Comparison of ENCODE assay signal across 8 cellular contexts in genomic region chr2:196926562-196927317, GRCh38. TPM values are rescaled to one million over a fixed set of nuclear protein-coding genes. Genes with fewer than 3 reads are reported as not detected.
DNase-seq lines count a peak whose midpoint lies in the region; ATAC-seq and TF ChIP-seq lines count a peak whose summit lies in the region.

Gene PGAP1, minus strand, starts transcription at chr2:196926707. Its CDS starts 91 bp downstream, at chr2:196926616.

- H3K36me3 ChIP-seq in ascending aorta (no peaks in the 10 kb centered on the region), rectal smooth muscle tissue (ENCODE audit: control insufficient read depth, insufficient read depth, low read length) (no peaks in the 10 kb centered on the region), aorta (ENCODE audit: control insufficient read depth in 1 of 2, insufficient read depth in 2 of 2, low read length in 1 of 2) (no peaks in the 10 kb centered on the region)

- DNase-seq in NCI-H1694 treated with DMSO at 0.1 percent for 48 hours (lab: John Stamatoyannopoulos, UW) (peak; percentile 95), T-helper 2 cell (peak; percentile 67 to 91 (median 76)), ascending aorta (ENCODE audit: low spot score in 2 of 2) (peak; percentile 55 to 94), hepatic stellate cell (ENCODE audit: low spot score) (peak; percentile 89), aorta (peak; percentile 92 to 97)

- no peak for TF ChIP-seq CTCF in ascending aorta (IDR thresholded peaks at IDR 0.05)

- no peaks in the 10 kb centered on the region for H3K27me3 ChIP-seq in ascending aorta
- no peaks in the 10 kb centered on the region for H3K27me3 ChIP-seq in rectal smooth muscle tissue (ENCODE audit: control insufficient read depth, insufficient read depth, low read length)
- no peaks in the 10 kb centered on the region for H3K27me3 ChIP-seq in aorta (ENCODE audit: control insufficient read depth in 1 of 2, insufficient read depth in 2 of 2, low read length in 1 of 2)

- ATAC-seq in GM18502 (IDR thresholded peaks at IDR 0.05; ENCODE audit: poor library complexity, unreplicated experiment): peak; percentile 91
- ATAC-seq in HG02938 (IDR thresholded peaks at IDR 0.05; ENCODE audit: unreplicated experiment): peak; percentile 76
- ATAC-seq in aorta (ENCODE audit: low FRiP score): peak; percentile 99

- H3K27ac ChIP-seq in ascending aorta (peak within 1 kb of the TSS; percentile 84 to 89), rectal smooth muscle tissue (ENCODE audit: low read depth, low read length) (peak within 1 kb of the TSS; percentile 78), aorta (ENCODE audit: low read depth in 1 of 2, low read length in 2 of 2) (peak within 1 kb of the TSS in 1 of 2 donors; percentile 34)

- H3K4me3 ChIP-seq in ascending aorta (peak within 1 kb of the TSS; percentile 85), rectal smooth muscle tissue (ENCODE audit: low read length) (peak within 1 kb of the TSS; percentile 97), aorta (ENCODE audit: low read length in 2 of 2) (peak within 1 kb of the TSS; percentile 63 to 76)

- peak within 1 kb of the TSS; percentile 92 for H3K9ac ChIP-seq in rectal smooth muscle tissue (ENCODE audit: low read length)

- H3K9me3 ChIP-seq in ascending aorta (no peaks in the 10 kb centered on the region), aorta (ENCODE audit: control insufficient read depth, low read length) (no peaks in the 10 kb centered on the region)

- peaks cover 0 to 4% of the 10 kb centered on the region in 2 donors for H3K4me1 ChIP-seq in ascending aorta
- peaks cover 5% of the 10 kb centered on the region for H3K4me1 ChIP-seq in rectal smooth muscle tissue (ENCODE audit: control insufficient read depth, insufficient read depth, low read length)
- no peaks in the 10 kb centered on the region for H3K4me1 ChIP-seq in aorta (ENCODE audit: control insufficient read depth in 1 of 2, insufficient read depth in 2 of 2, low read length in 2 of 2)

- intact Hi-C loops in ascending aorta (cut with DNase I) (loop anchor here (2.0 to 10.0 kb wide), 6 partner anchors 61 to 748 kb away; partner anchors contain the start of genes ANKRD44, CCDC150 and RFTN2), aorta (cut with DNase I) (no loop called here)

- 0% methylated on average over 46 to 61 of the region's 61 CpGs for WGBS in aorta, 2 donors

RNA-seq across cellular contexts. Expression of gene PGAP1, which starts in this region (rescaled TPM):
- total RNA-seq in ascending aorta: 2.3 TPM
- 10 to 100 TPM in 1 of 2 donors, 1 to 10 TPM in 1; 9.6 to 10.9 TPM for total RNA-seq in aorta
- 1 to 10 TPM; 1.4 to 2.4 TPM for polyA plus RNA-seq in aorta
